18 cellular contexts compared by ENCODE assay signal in genomic region chr3:16058511-16058910, GRCh38.
DNase-seq lines count a peak whose midpoint lies in the region; ATAC-seq and TF ChIP-seq lines count a peak whose summit lies in the region.
"Had no signal": no experiment of that assay in that cellular context is flagged by ENCODE, and none has a peak within 500 bp of the region (broad histone marks: within the 10 kb centered on the region; RNA-seq: fewer than 3 reads in every experiment).

No MANE protein-coding gene starts in this region.

- 75 to 100% methylated on average over 1 of the region's 1 CpG for WGBS in gastroesophageal sphincter (ENCODE audit: low coverage in 1 of 2), 2 donors
- WGBS in smooth muscle cell (ENCODE audit: low lambda C conversion rate): 78% methylated on average over 1 of the region's 1 CpG

- H3K9ac ChIP-seq in smooth muscle cell (ENCODE audit: low read depth): peak overlapping the region; percentile 66

- no peak for TF ChIP-seq EP300 in gastroesophageal sphincter (IDR thresholded peaks at IDR 0.05)

- peak overlapping the region; percentile 55 for H3K4me2 ChIP-seq in smooth muscle cell

- DNase-seq in EL (peak; percentile 48), smooth muscle cell (lab: John Stamatoyannopoulos, UW; ENCODE audit: unreplicated experiment) (no peak), NCI-H1436 (lab: John Stamatoyannopoulos, UW) (no peak), retina (no peak), natural killer cell (no peak), MV-4-11 (lab: John Stamatoyannopoulos, UW) (no peak)
- DNase-seq: activated gamma-delta T cell; effector CD8-positive, alpha-beta T cell; left cardiac atrium; naive thymus-derived CD8-positive, alpha-beta T cell; NCI-H1417; NCI-H345; stimulated activated naive CD4-positive, alpha-beta T cell had no signal

- no peaks in the 10 kb centered on the region for H3K36me3 Mint-ChIP-seq in natural killer cell
- H3K36me3 Mint-ChIP-seq: naive thymus-derived CD8-positive, alpha-beta T cell had no signal

- peaks cover 10 to 14% of the 10 kb centered on the region in 2 donors for H3K27me3 Mint-ChIP-seq in natural killer cell (ENCODE audit: low read depth in 2 of 2)

- ATAC-seq in gastroesophageal sphincter (no peak), natural killer cell (no peak)
- ATAC-seq: left cardiac atrium; naive thymus-derived CD8-positive, alpha-beta T cell had no signal

- H3K4me3 Mint-ChIP-seq in natural killer cell: no peak overlapping the region
- H3K4me3 Mint-ChIP-seq: B cell; naive thymus-derived CD8-positive, alpha-beta T cell had no signal

- peak overlapping the region; percentile 92 for H3K27ac ChIP-seq in angular gyrus (ENCODE audit: low read depth, low read length)
- peak overlapping the region; percentile 35 to 92 (median 80) for H3K27ac ChIP-seq in gastroesophageal sphincter
- H3K27ac ChIP-seq in smooth muscle cell (ENCODE audit: low read depth): peak overlapping the region; percentile 92

- no peak for TF ChIP-seq POLR2A in gastroesophageal sphincter (IDR thresholded peaks at IDR 0.05)

- H3K36me3 ChIP-seq in gastroesophageal sphincter: no peaks in the 10 kb centered on the region
- H3K36me3 ChIP-seq in smooth muscle cell (ENCODE audit: low read depth): no peaks in the 10 kb centered on the region

- H3K9me3 ChIP-seq in gastroesophageal sphincter (no peaks in the 10 kb centered on the region), smooth muscle cell (replicated peaks; ENCODE audit: low read depth) (no peaks in the 10 kb centered on the region)

- no peak overlapping the region for H3K27ac Mint-ChIP-seq in natural killer cell
- H3K27ac Mint-ChIP-seq: B cell; naive thymus-derived CD8-positive, alpha-beta T cell had no signal

- H3K4me3 ChIP-seq in gastroesophageal sphincter (no peak overlapping the region), smooth muscle cell (no peak overlapping the region)
- H3K4me3 ChIP-seq: K562, skin epidermis had no signal

- TF ChIP-seq CTCF in gastroesophageal sphincter (IDR thresholded peaks at IDR 0.05): no peak
- TF ChIP-seq CTCF in smooth muscle cell (IDR thresholded peaks at IDR 0.05; ENCODE audit: borderline replicate concordance, insufficient read depth, poor library complexity, severe bottlenecking): no peak
- TF ChIP-seq CTCF in natural killer cell (IDR thresholded peaks at IDR 0.05): no peak

- no peaks in the 10 kb centered on the region for H3K79me2 ChIP-seq in smooth muscle cell (ENCODE audit: low read depth)

- H3K4me1 ChIP-seq in gastroesophageal sphincter (peaks cover 0 to 65% (median 32%) of the 10 kb centered on the region in 3 donors), smooth muscle cell (ENCODE audit: low read depth) (peaks cover 6% of the 10 kb centered on the region)

- no peaks in the 10 kb centered on the region for H3K27me3 ChIP-seq in gastroesophageal sphincter
- H3K27me3 ChIP-seq in smooth muscle cell (ENCODE audit: low read depth): no peaks in the 10 kb centered on the region

- no peaks in the 10 kb centered on the region for H3K4me1 Mint-ChIP-seq in natural killer cell
- H3K4me1 Mint-ChIP-seq: B cell had no signal

- H4K20me1 ChIP-seq in smooth muscle cell (ENCODE audit: low read depth): no peaks in the 10 kb centered on the region

- no peak overlapping the region for H2AFZ ChIP-seq in smooth muscle cell (ENCODE audit: low read depth)

- H3F3A ChIP-seq in smooth muscle cell (ENCODE audit: low read depth): peaks cover 7% of the 10 kb centered on the region

- H3K9me3 Mint-ChIP-seq in natural killer cell: no peaks in the 10 kb centered on the region
- H3K9me3 Mint-ChIP-seq: naive thymus-derived CD8-positive, alpha-beta T cell had no signal

- intact Hi-C loops in natural killer cell (cut with micrococcal nuclease): no loop called here
